ENCODE assay signal across 12 cellular contexts in genomic region chr6:90068264-90068663, GRCh38.
A peak's percentile ranks its signal among the peaks of the same experiment; 100 is the strongest.
DNase-seq lines count a peak whose midpoint lies in the region; ATAC-seq, FAIRE-seq and TF ChIP-seq lines count a peak whose summit lies in the region.
"Had no signal": no experiment of that assay in that cellular context is flagged by ENCODE, and none has a peak within 500 bp of the region (broad histone marks: within the 10 kb centered on the region; RNA-seq: fewer than 3 reads in every experiment).

No MANE protein-coding gene starts in this region.

- H3K36me3 ChIP-seq in bronchial epithelial cell (ENCODE audit: control insufficient read depth, insufficient read depth, low read length) (no peaks in the 10 kb centered on the region), tibial artery (no peaks in the 10 kb centered on the region)
- H3K36me3 ChIP-seq: thyroid gland had no signal

- ATAC-seq in GM18909 (IDR thresholded peaks at IDR 0.05; ENCODE audit: poor library complexity, unreplicated experiment), result no peak

- no peak overlapping the region for H3K4me3 ChIP-seq in bronchial epithelial cell (ENCODE audit: low read depth, low read length)
- no peak overlapping the region for H3K4me3 ChIP-seq in skeletal muscle cell (ENCODE audit: low read depth, low read length)
- H3K4me3 ChIP-seq in tibial artery, result no peak overlapping the region
- H3K4me3 ChIP-seq: thyroid gland had no signal

- no peaks in the 10 kb centered on the region for H3K27me3 Mint-ChIP-seq in activated CD4-positive, alpha-beta memory T cell treated with anti-CD3 and anti-CD28 coated beads for 36 hours
- peaks cover 9% of the 10 kb centered on the region for H3K27me3 Mint-ChIP-seq in activated CD4-positive, alpha-beta memory T cell treated with anti-CD3 and anti-CD28 coated beads, Interleukin-2, amount 10 ng/mL, durations not matched to agents 7 days and 5 days

- no peak overlapping the region for H3K4me3 Mint-ChIP-seq in activated CD4-positive, alpha-beta memory T cell treated with anti-CD3 and anti-CD28 coated beads for 36 hours
- H3K4me3 Mint-ChIP-seq in activated CD4-positive, alpha-beta memory T cell treated with anti-CD3 and anti-CD28 coated beads, Interleukin-2, amount 10 ng/mL, durations not matched to agents 7 days and 5 days, result no peak overlapping the region

- H3K27ac Mint-ChIP-seq in activated CD4-positive, alpha-beta memory T cell treated with anti-CD3 and anti-CD28 coated beads for 36 hours, result peak overlapping the region; percentile 6
- H3K27ac Mint-ChIP-seq in activated CD4-positive, alpha-beta memory T cell treated with anti-CD3 and anti-CD28 coated beads, Interleukin-2, amount 10 ng/mL, durations not matched to agents 7 days and 5 days, result no peak overlapping the region

- peaks cover 50% of the 10 kb centered on the region for H3K36me3 Mint-ChIP-seq in activated CD4-positive, alpha-beta memory T cell treated with anti-CD3 and anti-CD28 coated beads for 36 hours
- H3K36me3 Mint-ChIP-seq in activated CD4-positive, alpha-beta memory T cell treated with anti-CD3 and anti-CD28 coated beads, Interleukin-2, amount 10 ng/mL, durations not matched to agents 7 days and 5 days (ENCODE audit: low read depth), result peaks cover 40% of the 10 kb centered on the region

- intact Hi-C loops in activated CD4-positive, alpha-beta memory T cell treated with anti-CD3 and anti-CD28 coated beads for 36 hours (cut with micrococcal nuclease), result loop anchor here (1.0 kb wide), 2 partner anchors 10 to 42 kb away; no protein-coding TSS in a partner anchor
- intact Hi-C loops in tibial artery (cut with DNase I; ENCODE audit: low total_unique reads), result no loop called here

- H3K9me3 Mint-ChIP-seq in activated CD4-positive, alpha-beta memory T cell treated with anti-CD3 and anti-CD28 coated beads for 36 hours, result no peaks in the 10 kb centered on the region
- H3K9me3 Mint-ChIP-seq in activated CD4-positive, alpha-beta memory T cell treated with anti-CD3 and anti-CD28 coated beads, Interleukin-2, amount 10 ng/mL, durations not matched to agents 7 days and 5 days, result no peaks in the 10 kb centered on the region

- H3K27ac ChIP-seq in tibial artery, result no peak overlapping the region
- H3K27ac ChIP-seq: C4-2B, thyroid gland had no signal

- POLR2A ChIA-PET in activated CD4-positive, alpha-beta memory T cell treated with anti-CD3 and anti-CD28 coated beads for 36 hours (lab: Charles Lee), result interaction anchor here (0.9 to 1.6 kb wide), 3 partner anchors 15 to 59 kb away, joined by 3 to 6 read pairs (median 4); no protein-coding TSS in a partner anchor
- POLR2A ChIA-PET in activated CD4-positive, alpha-beta memory T cell treated with anti-CD3 and anti-CD28 coated beads, Interleukin-2, amount 10 ng/mL, durations not matched to agents 7 days and 5 days (lab: Charles Lee), result no interaction called here

- in situ Hi-C loops in GM13976 (cut with MboI; ENCODE audit: low sequenced_read_pairs, unreplicated experiment), result no loop called here

- H3K4me1 ChIP-seq in tibial artery, result no peaks in the 10 kb centered on the region
- H3K4me1 ChIP-seq: thyroid gland had no signal

- H3K9me3 ChIP-seq in tibial artery, result no peaks in the 10 kb centered on the region
- H3K9me3 ChIP-seq: thyroid gland had no signal

- FAIRE-seq in bronchial epithelial cell (lab: Jason Lieb, UNC), result no peak

- no peak for TF ChIP-seq CTCF in bronchial epithelial cell (IDR thresholded peaks at IDR 0.05; ENCODE audit: insufficient read depth, low read length, severe bottlenecking)
- no peak for TF ChIP-seq CTCF in tibial artery (IDR thresholded peaks at IDR 0.05)
- no peak for TF ChIP-seq CTCF in GM13976 (IDR thresholded peaks at IDR 0.05; ENCODE audit: borderline replicate concordance, control extremely low read depth, extremely low read depth, insufficient read depth, missing control alignments)

- peak; percentile 64 for DNase-seq in activated CD4-positive, alpha-beta memory T cell treated with anti-CD3 and anti-CD28 coated beads for 36 hours
- DNase-seq in activated CD4-positive, alpha-beta memory T cell treated with anti-CD3 and anti-CD28 coated beads, Interleukin-2, amount 10 ng/mL, durations not matched to agents 7 days and 5 days, result no peak
- peak; percentile 46 for DNase-seq in MV-4-11 (lab: John Stamatoyannopoulos, UW)
- peak; percentile 77 for DNase-seq in bronchial epithelial cell (ENCODE audit: low read depth)
- DNase-seq in skeletal muscle cell (ENCODE audit: low read depth), result peak; percentile 81
- DNase-seq in tibial artery, result no peak
- DNase-seq in GM13976 (ENCODE audit: low spot score), result no peak
- DNase-seq: activated gamma-delta T cell, right cardiac atrium, thyroid gland had no signal

- peaks cover 86% of the 10 kb centered on the region for H3K4me1 Mint-ChIP-seq in activated CD4-positive, alpha-beta memory T cell treated with anti-CD3 and anti-CD28 coated beads for 36 hours (ENCODE audit: low read depth)
- H3K4me1 Mint-ChIP-seq in activated CD4-positive, alpha-beta memory T cell treated with anti-CD3 and anti-CD28 coated beads, Interleukin-2, amount 10 ng/mL, durations not matched to agents 7 days and 5 days, result peaks cover 35% of the 10 kb centered on the region

- no peaks in the 10 kb centered on the region for H3K27me3 ChIP-seq in bronchial epithelial cell (ENCODE audit: control insufficient read depth, insufficient read depth, low read length)
- H3K27me3 ChIP-seq in tibial artery, result no peaks in the 10 kb centered on the region
- H3K27me3 ChIP-seq: thyroid gland had no signal

- CTCF ChIA-PET in activated CD4-positive, alpha-beta memory T cell treated with anti-CD3 and anti-CD28 coated beads for 36 hours (lab: Charles Lee), result interaction anchor here (0.6 to 1.6 kb wide), 6 partner anchors 20 to 411 kb away, joined by 3 to 7 read pairs (median 4); no protein-coding TSS in a partner anchor
- CTCF ChIA-PET in activated CD4-positive, alpha-beta memory T cell treated with anti-CD3 and anti-CD28 coated beads, Interleukin-2, amount 10 ng/mL, durations not matched to agents 7 days and 5 days (lab: Charles Lee), result interaction anchor here (1.3 kb wide), 1 partner anchor 128 kb away, joined by 5 read pairs; no protein-coding TSS in a partner anchor

Comparison
In these comparisons a context has a peak if more than half of its experiments do, and no peak if none do; other contexts are left out.
1. DNase-seq: peak in activated CD4-positive, alpha-beta memory T cell treated with anti-CD3 and anti-CD28 coated beads for 36 hours (single experiment), MV-4-11 (single experiment), bronchial epithelial cell (single experiment) and skeletal muscle cell (single experiment); none in activated CD4-positive, alpha-beta memory T cell treated with anti-CD3 and anti-CD28 coated beads, Interleukin-2, amount 10 ng/mL, durations not matched to agents 7 days and 5 days (single experiment), tibial artery (0 of 2) and GM13976 (single experiment).